1 cellular context compared by ENCODE assay signal in the genomic region with DNA sequence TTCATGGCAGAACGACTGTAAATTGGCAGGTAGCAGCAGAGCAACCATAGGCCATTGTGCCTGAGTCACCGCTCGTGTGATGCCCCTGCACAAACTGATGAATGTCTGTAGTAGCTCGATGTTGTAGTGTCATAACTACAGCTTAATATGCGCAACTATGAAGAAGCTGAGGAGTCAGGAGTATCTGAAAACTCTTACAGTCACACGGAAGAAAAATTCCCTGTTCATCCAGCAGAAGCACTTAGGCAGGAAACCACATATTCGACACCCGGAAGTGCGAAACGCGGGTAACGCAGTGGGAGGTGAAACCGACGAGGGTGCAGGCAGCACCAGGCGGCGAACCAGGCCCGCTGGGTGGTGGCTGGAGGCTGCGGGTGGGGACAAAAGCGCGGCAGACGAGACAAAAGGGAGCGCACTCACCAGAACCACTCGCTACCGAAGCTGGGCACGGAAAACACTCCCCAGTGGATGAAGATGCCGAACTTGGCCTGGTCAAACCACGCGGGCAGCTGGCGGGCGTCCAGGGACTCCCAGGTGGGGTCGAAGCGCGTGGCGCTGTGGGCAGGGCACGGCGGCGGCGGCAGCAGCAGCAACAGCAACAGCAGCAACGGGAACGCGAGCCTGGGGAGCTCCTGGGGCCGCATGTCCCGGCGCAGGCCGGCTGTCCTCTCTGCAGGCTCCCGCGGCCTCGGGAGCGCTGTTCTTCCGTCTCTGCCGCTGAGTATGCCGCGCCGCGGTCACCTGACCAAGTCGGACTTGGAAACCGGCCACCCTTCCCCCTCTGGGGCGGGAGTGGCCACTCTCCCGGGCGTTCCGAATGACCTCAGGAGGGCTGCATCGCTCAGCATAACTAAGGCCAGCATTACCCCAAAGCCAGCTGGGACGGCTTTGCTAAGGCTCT.
TF ChIP-seq lines count a peak whose summit lies in the region.

A gene with protein sequence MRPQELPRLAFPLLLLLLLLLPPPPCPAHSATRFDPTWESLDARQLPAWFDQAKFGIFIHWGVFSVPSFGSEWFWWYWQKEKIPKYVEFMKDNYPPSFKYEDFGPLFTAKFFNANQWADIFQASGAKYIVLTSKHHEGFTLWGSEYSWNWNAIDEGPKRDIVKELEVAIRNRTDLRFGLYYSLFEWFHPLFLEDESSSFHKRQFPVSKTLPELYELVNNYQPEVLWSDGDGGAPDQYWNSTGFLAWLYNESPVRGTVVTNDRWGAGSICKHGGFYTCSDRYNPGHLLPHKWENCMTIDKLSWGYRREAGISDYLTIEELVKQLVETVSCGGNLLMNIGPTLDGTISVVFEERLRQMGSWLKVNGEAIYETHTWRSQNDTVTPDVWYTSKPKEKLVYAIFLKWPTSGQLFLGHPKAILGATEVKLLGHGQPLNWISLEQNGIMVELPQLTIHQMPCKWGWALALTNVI (minus strand): TSS at position 730 of the 901 bp plus-strand sequence. CDS start 86 bp downstream, at position 644.

TF ChIP-seq in HepG2, 621 proteins besides CTCF, POLR2A, EP300 and RAD21 (continued from another document and continues in another):
- peak; percentile 40; the same call in 1 of the 2 replicates for TF ChIP-seq ATF6 (CRISPR knock-in tag; conservative IDR thresholded peaks at IDR 0.05)
- TF ChIP-seq ZNF496 (CRISPR knock-in tag; IDR thresholded peaks at IDR 0.05; ENCODE audit: insufficient replicate concordance) = no peak
- TF ChIP-seq BCL6 (CRISPR knock-in tag; IDR thresholded peaks at IDR 0.05) = no peak; the same call in 1 of the 2 replicates
- no peak for TF ChIP-seq HDAC6 (IDR thresholded peaks at IDR 0.05; ENCODE audit: low read depth, low read length)
- TF ChIP-seq GABPB1 (CRISPR knock-in tag; IDR thresholded peaks at IDR 0.05) = peak; percentile 96
- peak; percentile 97 for TF ChIP-seq ZNF512B (CRISPR knock-in tag; IDR thresholded peaks at IDR 0.05; ENCODE audit: borderline replicate concordance)
- TF ChIP-seq CBX1 (IDR thresholded peaks at IDR 0.05; ENCODE audit: low read depth) = peak; percentile 66
- TF ChIP-seq TFE3 (CRISPR knock-in tag; IDR thresholded peaks at IDR 0.05) = peak; percentile 95
- peak; percentile 82; the same call in 1 of the 2 replicates for TF ChIP-seq REXO4 (CRISPR knock-in tag; IDR thresholded peaks at IDR 0.05; ENCODE audit: borderline replicate concordance)
- TF ChIP-seq HOXA7 (CRISPR knock-in tag; IDR thresholded peaks at IDR 0.05) = no peak
- TF ChIP-seq ZFP41 (CRISPR knock-in tag; IDR thresholded peaks at IDR 0.05; ENCODE audit: borderline replicate concordance) = no peak; the same call in 1 of the 2 replicates
- peak; percentile 85; the same call in 1 of the 2 replicates for TF ChIP-seq ZNF615 (CRISPR knock-in tag; IDR thresholded peaks at IDR 0.05; ENCODE audit: borderline replicate concordance)
- peak; percentile 83 for TF ChIP-seq MED13 (CRISPR knock-in tag; IDR thresholded peaks at IDR 0.05)
- peak; percentile 68; the same call in 1 of the 2 replicates for TF ChIP-seq KLF6 (CRISPR knock-in tag; IDR thresholded peaks at IDR 0.05)
- TF ChIP-seq, protein P1, sequence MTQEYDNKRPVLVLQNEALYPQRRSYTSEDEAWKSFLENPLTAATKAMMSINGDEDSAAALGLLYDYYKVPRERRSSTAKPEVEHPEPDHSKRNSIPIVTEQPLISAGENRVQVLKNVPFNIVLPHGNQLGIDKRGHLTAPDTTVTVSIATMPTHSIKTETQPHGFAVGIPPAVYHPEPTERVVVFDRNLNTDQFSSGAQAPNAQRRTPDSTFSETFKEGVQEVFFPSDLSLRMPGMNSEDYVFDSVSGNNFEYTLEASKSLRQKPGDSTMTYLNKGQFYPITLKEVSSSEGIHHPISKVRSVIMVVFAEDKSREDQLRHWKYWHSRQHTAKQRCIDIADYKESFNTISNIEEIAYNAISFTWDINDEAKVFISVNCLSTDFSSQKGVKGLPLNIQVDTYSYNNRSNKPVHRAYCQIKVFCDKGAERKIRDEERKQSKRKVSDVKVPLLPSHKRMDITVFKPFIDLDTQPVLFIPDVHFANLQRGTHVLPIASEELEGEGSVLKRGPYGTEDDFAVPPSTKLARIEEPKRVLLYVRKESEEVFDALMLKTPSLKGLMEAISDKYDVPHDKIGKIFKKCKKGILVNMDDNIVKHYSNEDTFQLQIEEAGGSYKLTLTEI (CRISPR knock-in tag; conservative IDR thresholded peaks at IDR 0.05) = no peak; the same call in 1 of the 2 replicates
- TF ChIP-seq MEIS2 (CRISPR knock-in tag; IDR thresholded peaks at IDR 0.05) = peak; percentile 83
- 0 out of 2 replicates have a peak, but pooled peaks have one; percentile 71 for TF ChIP-seq TOE1 (CRISPR knock-in tag; IDR thresholded peaks at IDR 0.05)
- TF ChIP-seq ZKSCAN5 (CRISPR knock-in tag; IDR thresholded peaks at IDR 0.05) = peak; percentile 87
- peak; percentile 89 for TF ChIP-seq GFI1 (CRISPR knock-in tag; IDR thresholded peaks at IDR 0.05; ENCODE audit: borderline replicate concordance)
- TF ChIP-seq ARHGAP35 (CRISPR knock-in tag; IDR thresholded peaks at IDR 0.05; ENCODE audit: borderline replicate concordance) = peak; percentile 92
- TF ChIP-seq, protein P2, sequence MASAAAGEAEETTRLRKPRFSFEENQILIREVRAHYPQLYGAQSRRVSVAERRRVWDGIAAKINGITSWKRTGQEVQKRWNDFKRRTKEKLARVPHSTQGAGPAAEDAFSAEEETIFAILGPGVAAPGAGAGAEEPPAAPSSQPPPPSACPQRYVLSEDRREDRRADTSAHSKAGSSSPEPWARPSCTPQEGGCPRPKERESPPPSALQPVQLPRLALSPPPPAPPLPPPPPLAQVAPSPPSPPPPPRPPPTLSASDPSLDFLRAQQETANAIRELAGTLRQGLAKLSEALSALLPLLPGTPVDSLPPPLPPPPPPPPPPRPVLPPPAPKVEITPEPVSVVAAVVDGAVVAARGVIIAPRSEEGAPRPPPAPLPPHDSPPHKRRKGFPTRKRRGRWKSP (CRISPR knock-in tag; IDR thresholded peaks at IDR 0.05) = peak; percentile 97
- TF ChIP-seq ZSCAN9 (CRISPR knock-in tag; IDR thresholded peaks at IDR 0.05; ENCODE audit: borderline replicate concordance) = peak; percentile 92; the same call in 1 of the 2 replicates
- TF ChIP-seq ATF7 (IDR thresholded peaks at IDR 0.05) = no peak
- TF ChIP-seq ATF7 (CRISPR knock-in tag; IDR thresholded peaks at IDR 0.05) = no peak
- no peak; the same call in 1 of the 2 replicates for TF ChIP-seq ISX (CRISPR knock-in tag; conservative IDR thresholded peaks at IDR 0.05)
- TF ChIP-seq HNRNPUL1 (IDR thresholded peaks at IDR 0.05; ENCODE audit: low read depth, low read length) = peak; percentile 61; the same call in 1 of the 2 replicates
- TF ChIP-seq KDM2A (CRISPR knock-in tag; IDR thresholded peaks at IDR 0.05; ENCODE audit: borderline replicate concordance, low read depth) = peak; percentile 95
- TF ChIP-seq CBX5 (CRISPR knock-in tag; IDR thresholded peaks at IDR 0.05; ENCODE audit: borderline replicate concordance) = peak; percentile 20
- TF ChIP-seq, protein P3, sequence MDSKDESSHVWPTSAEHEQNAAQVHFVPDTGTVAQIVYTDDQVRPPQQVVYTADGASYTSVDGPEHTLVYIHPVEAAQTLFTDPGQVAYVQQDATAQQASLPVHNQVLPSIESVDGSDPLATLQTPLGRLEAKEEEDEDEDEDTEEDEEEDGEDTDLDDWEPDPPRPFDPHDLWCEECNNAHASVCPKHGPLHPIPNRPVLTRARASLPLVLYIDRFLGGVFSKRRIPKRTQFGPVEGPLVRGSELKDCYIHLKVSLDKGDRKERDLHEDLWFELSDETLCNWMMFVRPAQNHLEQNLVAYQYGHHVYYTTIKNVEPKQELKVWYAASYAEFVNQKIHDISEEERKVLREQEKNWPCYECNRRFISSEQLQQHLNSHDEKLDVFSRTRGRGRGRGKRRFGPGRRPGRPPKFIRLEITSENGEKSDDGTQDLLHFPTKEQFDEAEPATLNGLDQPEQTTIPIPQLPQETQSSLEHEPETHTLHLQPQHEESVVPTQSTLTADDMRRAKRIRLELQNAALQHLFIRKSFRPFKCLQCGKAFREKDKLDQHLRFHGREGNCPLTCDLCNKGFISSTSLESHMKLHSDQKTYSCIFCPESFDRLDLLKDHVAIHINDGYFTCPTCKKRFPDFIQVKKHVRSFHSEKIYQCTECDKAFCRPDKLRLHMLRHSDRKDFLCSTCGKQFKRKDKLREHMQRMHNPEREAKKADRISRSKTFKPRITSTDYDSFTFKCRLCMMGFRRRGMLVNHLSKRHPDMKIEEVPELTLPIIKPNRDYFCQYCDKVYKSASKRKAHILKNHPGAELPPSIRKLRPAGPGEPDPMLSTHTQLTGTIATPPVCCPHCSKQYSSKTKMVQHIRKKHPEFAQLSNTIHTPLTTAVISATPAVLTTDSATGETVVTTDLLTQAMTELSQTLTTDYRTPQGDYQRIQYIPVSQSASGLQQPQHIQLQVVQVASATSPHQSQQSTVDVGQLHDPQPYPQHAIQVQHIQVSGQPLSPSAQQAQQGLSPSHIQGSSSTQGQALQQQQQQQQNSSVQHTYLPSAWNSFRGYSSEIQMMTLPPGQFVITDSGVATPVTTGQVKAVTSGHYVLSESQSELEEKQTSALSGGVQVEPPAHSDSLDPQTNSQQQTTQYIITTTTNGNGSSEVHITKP (CRISPR knock-in tag; IDR thresholded peaks at IDR 0.05; ENCODE audit: low read depth) = peak; percentile 66
- peak; percentile 84 for TF ChIP-seq BHLHE40 (IDR thresholded peaks at IDR 0.05; ENCODE audit: low read length)
- no peak; the same call in 1 of the 2 replicates for TF ChIP-seq ZNF572 (CRISPR knock-in tag; IDR thresholded peaks at IDR 0.05)
- peak; percentile 79; the same call in 1 of the 2 replicates for TF ChIP-seq NFATC3 (CRISPR knock-in tag; IDR thresholded peaks at IDR 0.05)
- TF ChIP-seq ZFP62 (CRISPR knock-in tag; IDR thresholded peaks at IDR 0.05) = no peak
- TF ChIP-seq ZNF33A (CRISPR knock-in tag; IDR thresholded peaks at IDR 0.05; ENCODE audit: borderline replicate concordance) = no peak; the same call in 1 of the 2 replicates
- peak; percentile 99 for TF ChIP-seq ZFY (CRISPR knock-in tag; IDR thresholded peaks at IDR 0.05)
- TF ChIP-seq, protein P4, sequence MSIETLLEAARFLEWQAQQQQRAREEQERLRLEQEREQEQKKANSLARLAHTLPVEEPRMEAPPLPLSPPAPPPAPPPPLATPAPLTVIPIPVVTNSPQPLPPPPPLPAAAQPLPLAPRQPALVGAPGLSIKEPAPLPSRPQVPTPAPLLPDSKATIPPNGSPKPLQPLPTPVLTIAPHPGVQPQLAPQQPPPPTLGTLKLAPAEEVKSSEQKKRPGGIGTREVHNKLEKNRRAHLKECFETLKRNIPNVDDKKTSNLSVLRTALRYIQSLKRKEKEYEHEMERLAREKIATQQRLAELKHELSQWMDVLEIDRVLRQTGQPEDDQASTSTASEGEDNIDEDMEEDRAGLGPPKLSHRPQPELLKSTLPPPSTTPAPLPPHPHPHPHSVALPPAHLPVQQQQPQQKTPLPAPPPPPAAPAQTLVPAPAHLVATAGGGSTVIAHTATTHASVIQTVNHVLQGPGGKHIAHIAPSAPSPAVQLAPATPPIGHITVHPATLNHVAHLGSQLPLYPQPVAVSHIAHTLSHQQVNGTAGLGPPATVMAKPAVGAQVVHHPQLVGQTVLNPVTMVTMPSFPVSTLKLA (IDR thresholded peaks at IDR 0.05) = peak; percentile 35; the same call in 1 of the 2 replicates
- TF ChIP-seq SCMH1 (CRISPR knock-in tag; IDR thresholded peaks at IDR 0.05; ENCODE audit: borderline replicate concordance) = no peak
- no peak for TF ChIP-seq ZNF7 (CRISPR knock-in tag; IDR thresholded peaks at IDR 0.05)
- no peak for TF ChIP-seq PCBP1 (IDR thresholded peaks at IDR 0.05; ENCODE audit: borderline replicate concordance, low read depth, low read length)
- TF ChIP-seq ZNF776 (CRISPR knock-in tag; IDR thresholded peaks at IDR 0.05) = peak; percentile 86
- TF ChIP-seq YY1 (IDR thresholded peaks at IDR 0.05; ENCODE audit: insufficient read depth, insufficient replicate concordance, low read depth, low read length) = peak; percentile 63
- peak; percentile 54; the same call in 1 of the 2 replicates for TF ChIP-seq ZNF816 (CRISPR knock-in tag; IDR thresholded peaks at IDR 0.05; ENCODE audit: borderline replicate concordance)
